ENCODE assay signal across 29 cellular contexts in genomic region chr7:111679944-111680343, GRCh38.
"Had no signal": no experiment of that assay in that cellular context is flagged by ENCODE, and none has a peak within 500 bp of the region (broad histone marks: within the 10 kb centered on the region; RNA-seq: fewer than 3 reads in every experiment).

No MANE protein-coding gene starts in this region.

- DNase-seq: activated CD4-positive, alpha-beta memory T cell treated with anti-CD3 and anti-CD28 coated beads, Interleukin-2, amount 10 ng/mL, durations not matched to agents 7 days and 5 days; activated CD4-positive, alpha-beta T cell treated with anti-CD3 and anti-CD28 coated beads for 36 hours; activated CD4-positive, alpha-beta T cell treated with anti-CD3 and anti-CD28 coated beads, Interleukin-2, amount 10 ng/mL, durations not matched to agents 24 days and 14 days; activated CD4-positive, CD25-positive, alpha-beta regulatory T cell; activated CD4-positive, CD25-positive, alpha-beta regulatory T cell treated with anti-CD3 and anti-CD28 coated beads, Interleukin-2, amount 50 U/mL, for 72 hours; activated CD8-positive, alpha-beta memory T cell treated with anti-CD3 and anti-CD28 coated beads, Interleukin-2, amount 50 U/mL, for 48 hours; activated effector memory CD4-positive, alpha-beta T cell treated with Interleukin-2 at 50 U/mL for 16 hours; activated gamma-delta T cell treated with Interleukin-2 at 50 U/mL for 16 hours; activated naive CD4-positive, alpha-beta T cell treated with anti-CD3 and anti-CD28 coated beads, Interleukin-2, amount 50 U/mL, for 16 hours; activated naive CD4-positive, alpha-beta T cell treated with Interleukin-2 at 50 U/mL for 16 hours; activated T-cell treated with anti-CD3 and anti-CD28 coated beads for 4 hours; activated T-cell treated with anti-CD3 and anti-CD28 coated beads, Interleukin-2, amount 50 U/mL, for 4 hours; amniotic stem cell; anterior cingulate cortex; brain microvascular endothelial cell; caudate nucleus; cortex of kidney; dermis blood vessel endothelial cell; effector CD4-positive, alpha-beta T cell; effector memory CD8-positive, alpha-beta T cell; foreskin keratinocyte; gastrocnemius medialis; glutamatergic neuron; heart left ventricle; T-helper 2 cell had no signal

- FAIRE-seq: astrocyte, colon had no signal

- H3K27me3 ChIP-seq: brain microvascular endothelial cell, gastrocnemius medialis had no signal

- H3K9me3 ChIP-seq: gastrocnemius medialis, heart left ventricle had no signal

- H3K4me3 ChIP-seq: gastrocnemius medialis, heart left ventricle had no signal

- H3K27ac ChIP-seq: brain microvascular endothelial cell, foreskin keratinocyte, gastrocnemius medialis, heart left ventricle had no signal

- ATAC-seq: activated CD4-positive, alpha-beta T cell treated with anti-CD3 and anti-CD28 coated beads for 36 hours; activated T-cell treated with anti-CD3 and anti-CD28 coated beads, Interleukin-2, amount 50 U/mL, for 4 hours; activated T-helper 17 cell treated with anti-CD3 and anti-CD28 coated beads, Interleukin-2, amount 50 U/mL, for 72 hours; effector memory CD8-positive, alpha-beta T cell; esophagus mucosa; foreskin keratinocyte; gastrocnemius medialis; heart left ventricle had no signal

- H3K4me1 ChIP-seq: foreskin keratinocyte, gastrocnemius medialis, heart left ventricle had no signal

- H3K36me3 ChIP-seq: brain microvascular endothelial cell, gastrocnemius medialis, heart left ventricle had no signal
